ENCODE assay signal across 18 cellular contexts in genomic region chr3:84224262-84224661, GRCh38.
"Had no signal": no experiment of that assay in that cellular context is flagged by ENCODE, and none has a peak within 500 bp of the region (broad histone marks: within the 10 kb centered on the region; RNA-seq: fewer than 3 reads in every experiment).

No MANE protein-coding gene starts in this region.

- FAIRE-seq: frontal cortex, kidney, pancreas, small intestine had no signal

- DNase-seq: cortex of kidney; effector memory CD8-positive, alpha-beta T cell; head of caudate nucleus; kidney; natural killer cell; pancreas; right lobe of liver; small intestine; stimulated activated CD4-positive, alpha-beta T cell treated with anti-CD3 and anti-CD28 coated beads, Interleukin-15, amount 100 ng/mL, for 24 hours; stimulated activated CD4-positive, alpha-beta T cell treated with anti-CD3 and anti-CD28 coated beads, Interleukin-2, amount 100 ng/mL, for 48 hours; stimulated activated naive B cell treated with anti-CD40 and anti-IgM and Interleukin-4, amounts not matched to agents 10 μg/mL and 1 μg/mL and 100 μg/mL, for 72 hours; uterus had no signal

- ATAC-seq: effector memory CD8-positive, alpha-beta T cell; left lobe of liver; natural killer cell; pancreas; right lobe of liver; stimulated activated naive B cell treated with anti-CD40 and anti-IgM and Interleukin-4, amounts not matched to agents 10 μg/mL and 1 μg/mL and 100 μg/mL, for 72 hours had no signal

- H3K9me3 ChIP-seq: pancreas, right lobe of liver, thoracic aorta, uterus had no signal

- H3K36me3 ChIP-seq: pancreas, right lobe of liver, thoracic aorta, tibial nerve, upper lobe of left lung, uterus had no signal

- H3K27me3 ChIP-seq: pancreas, right lobe of liver, tibial nerve, upper lobe of left lung, uterus had no signal

- H3K27ac ChIP-seq: pancreas, right lobe of liver, thoracic aorta, tibial nerve, upper lobe of left lung, uterus had no signal

- H3K4me1 ChIP-seq: pancreas, right lobe of liver, tibial nerve, upper lobe of left lung, uterus had no signal

- H3K4me3 ChIP-seq: lung, pancreas, right lobe of liver, thoracic aorta, tibial nerve, upper lobe of left lung, uterus had no signal
